In the genomic region with DNA sequence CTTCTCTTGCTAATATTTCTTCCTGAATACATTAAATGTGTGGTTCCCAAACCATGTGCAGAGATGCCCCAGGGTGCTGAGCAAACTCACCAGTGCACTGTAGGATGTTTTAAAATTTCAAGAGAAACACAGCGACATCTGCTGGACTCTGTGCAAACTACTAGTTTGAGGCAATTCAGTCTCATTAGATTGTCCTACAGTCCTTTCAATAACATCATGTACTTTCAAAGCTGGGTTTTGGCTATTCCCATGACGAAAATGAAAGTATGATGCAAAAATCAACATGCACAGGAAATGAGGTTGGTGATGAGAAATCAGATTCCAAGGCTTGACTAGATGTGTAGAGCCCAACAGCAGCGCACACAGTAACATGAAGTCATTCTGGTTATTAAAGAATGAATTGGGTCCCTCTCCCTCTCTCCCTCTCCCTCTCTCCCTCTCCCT, we compare ENCODE assay signal across 8 cellular contexts.
A peak's percentile ranks its signal among the peaks of the same experiment; 100 is the strongest.
DNase-seq lines count a peak whose midpoint lies in the region; ATAC-seq lines count a peak whose summit lies in the region.

No MANE protein-coding gene starts in this region.

- no peak for ATAC-seq in HG02970 (IDR thresholded peaks at IDR 0.05; ENCODE audit: low FRiP score, unreplicated experiment)

- DNase-seq in GF-D8 (lab: John Stamatoyannopoulos, UW): peak; percentile 23
- peak; percentile 51 for DNase-seq in MV-4-11 (lab: John Stamatoyannopoulos, UW)
- DNase-seq in SW480 (ENCODE audit: low spot score): peak; percentile 52
- DNase-seq in amniotic stem cell (lab: John Stamatoyannopoulos, UW): peak; percentile 42
- peak; percentile 42 for DNase-seq in hepatic stellate cell (ENCODE audit: low spot score)
- DNase-seq in stimulated activated CD4-positive, alpha-beta T cell treated with anti-CD3 and anti-CD28 coated beads, Interleukin-12 subunit alpha, Interleukin-12 subunit beta, amount 100 ng/mL, for 4 hours: peak; percentile 30
- DNase-seq in NCI-H187 treated with DMSO at 0.1 percent for 48 hours (lab: John Stamatoyannopoulos, UW): no peak
